ENCODE assay signal across 9 cellular contexts in the genomic region with DNA sequence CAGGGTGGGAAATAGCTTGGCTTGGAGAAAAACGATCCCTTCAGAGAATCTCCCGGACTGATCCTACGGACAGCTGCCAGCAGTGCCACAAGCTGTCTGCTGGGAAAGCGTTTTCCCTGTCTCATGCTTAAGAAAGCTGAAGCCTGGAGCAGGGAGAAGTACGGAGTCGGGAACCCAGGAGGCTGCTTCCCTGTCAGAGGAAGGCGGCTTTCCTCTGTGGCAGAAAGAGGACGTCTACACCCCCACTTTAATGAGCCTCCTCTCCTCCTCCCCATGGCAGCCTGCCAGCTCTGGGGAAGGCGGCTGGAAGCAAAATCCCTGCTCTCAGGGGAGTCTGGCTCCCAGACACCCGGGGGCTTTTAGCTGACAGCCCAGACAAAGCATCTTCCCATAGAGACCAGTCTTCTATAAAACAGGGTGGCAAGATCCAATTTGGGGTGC. TPM values are rescaled to one million over a fixed set of nuclear protein-coding genes. Genes with fewer than 3 reads are reported as not detected.
DNase-seq lines count a peak whose midpoint lies in the region; ATAC-seq, FAIRE-seq and TF ChIP-seq lines count a peak whose summit lies in the region.
"Had no signal": no experiment of that assay in that cellular context is flagged by ENCODE, and none has a peak within 500 bp of the region (broad histone marks: within the 10 kb centered on the region; RNA-seq: fewer than 3 reads in every experiment).

No MANE protein-coding gene starts in this region.

- H3K4me3 Mint-ChIP-seq in natural killer cell treated with Interleukin-12 subunit alpha and Interleukin-12 subunit beta and Interleukin-15 and Interleukin-18, amount 100 ng/mL, for 72 hours: peak overlapping the region; percentile 65
- H3K4me3 Mint-ChIP-seq in nephron progenitor cell: no peak overlapping the region

- H3K27me3 Mint-ChIP-seq in natural killer cell treated with Interleukin-12 subunit alpha and Interleukin-12 subunit beta and Interleukin-15 and Interleukin-18, amount 100 ng/mL, for 72 hours: no peaks in the 10 kb centered on the region
- H3K27me3 Mint-ChIP-seq in nephron progenitor cell (ENCODE audit: low read depth, poor library complexity): peaks cover 20% of the 10 kb centered on the region

- peak overlapping the region; percentile 95 to 99 for H3K27ac Mint-ChIP-seq in natural killer cell treated with Interleukin-12 subunit alpha and Interleukin-12 subunit beta and Interleukin-15 and Interleukin-18, amount 100 ng/mL, for 72 hours
- H3K27ac Mint-ChIP-seq in nephron progenitor cell: no peak overlapping the region

- FAIRE-seq in urothelium cell line (lab: Jason Lieb, UNC): no peak

- peak overlapping the region; percentile 22 for H3K27ac ChIP-seq in angular gyrus (ENCODE audit: low read depth, low read length)

- peaks cover 65 to 78% of the 10 kb centered on the region in 2 donors for H3K4me1 Mint-ChIP-seq in natural killer cell treated with Interleukin-12 subunit alpha and Interleukin-12 subunit beta and Interleukin-15 and Interleukin-18, amount 100 ng/mL, for 72 hours (ENCODE audit: low read depth in 2 of 2)
- peaks cover 76% of the 10 kb centered on the region for H3K4me1 Mint-ChIP-seq in nephron progenitor cell

- DNase-seq in DMS 273 treated with DMSO at 0.1 percent for 48 hours (lab: John Stamatoyannopoulos, UW): peak; percentile 45
- peak; percentile 82 for DNase-seq in NCI-H1105 treated with DMSO at 0.1 percent for 48 hours (lab: John Stamatoyannopoulos, UW)
- DNase-seq in natural killer cell treated with Interleukin-12 subunit alpha and Interleukin-12 subunit beta and Interleukin-15 and Interleukin-18, amount 100 ng/mL, for 72 hours (ENCODE audit: low spot score): no peak
- DNase-seq in nephron progenitor cell: no peak
- no peak for DNase-seq in urothelium cell line (ENCODE audit: low spot score)
- DNase-seq in DMS53 (lab: John Stamatoyannopoulos, UW): no peak
- DNase-seq: activated CD4-positive, alpha-beta T cell treated with anti-CD3 and anti-CD28 coated beads, Interleukin-2, amount 50 U/mL, for 4 hours had no signal

- H3K36me3 Mint-ChIP-seq in natural killer cell treated with Interleukin-12 subunit alpha and Interleukin-12 subunit beta and Interleukin-15 and Interleukin-18, amount 100 ng/mL, for 72 hours: no peaks in the 10 kb centered on the region
- H3K36me3 Mint-ChIP-seq in nephron progenitor cell (ENCODE audit: low read depth): no peaks in the 10 kb centered on the region

- ATAC-seq in natural killer cell treated with Interleukin-12 subunit alpha and Interleukin-12 subunit beta and Interleukin-15 and Interleukin-18, amount 100 ng/mL, for 72 hours: no peak
- no peak for ATAC-seq in HG03469 (IDR thresholded peaks at IDR 0.05; ENCODE audit: unreplicated experiment)

- no peaks in the 10 kb centered on the region for H3K9me3 Mint-ChIP-seq in natural killer cell treated with Interleukin-12 subunit alpha and Interleukin-12 subunit beta and Interleukin-15 and Interleukin-18, amount 100 ng/mL, for 72 hours
- H3K9me3 Mint-ChIP-seq in nephron progenitor cell: no peaks in the 10 kb centered on the region

- TF ChIP-seq CTCF in nephron progenitor cell (IDR thresholded peaks at IDR 0.05): no peak

RNA-seq across cellular contexts. Expression of a gene that starts 7.3 kb away (rescaled TPM):
- total RNA-seq in natural killer cell treated with Interleukin-12 subunit alpha and Interleukin-12 subunit beta and Interleukin-15 and Interleukin-18, amount 100 ng/mL, for 72 hours: 10 to 100 TPM; 71.1 to 93.3 TPM

Comparison
In these comparisons a context has a peak if more than half of its experiments do, and no peak if none do; other contexts are left out.
1. DNase-seq: peak in DMS 273 treated with DMSO at 0.1 percent for 48 hours (single experiment) and NCI-H1105 treated with DMSO at 0.1 percent for 48 hours (single experiment); none in natural killer cell treated with Interleukin-12 subunit alpha and Interleukin-12 subunit beta and Interleukin-15 and Interleukin-18, amount 100 ng/mL, for 72 hours (single experiment), nephron progenitor cell (single experiment), urothelium cell line (single experiment) and DMS53 (single experiment).